18 cellular contexts compared by ENCODE assay signal in genomic region chr11:119716475-119717057, GRCh38.
"Had no signal": no experiment of that assay in that cellular context is flagged by ENCODE, and none has a peak within 500 bp of the region (broad histone marks: within the 10 kb centered on the region; RNA-seq: fewer than 3 reads in every experiment).

No MANE protein-coding gene starts in this region.

- H3K27ac ChIP-seq: lower lobe of right lung, skin epidermis, transverse colon had no signal

- H3K9me3 ChIP-seq: lower lobe of right lung, transverse colon had no signal

- H3K27me3 ChIP-seq: transverse colon had no signal

- H3K4me3 ChIP-seq: lower lobe of right lung, skin epidermis, transverse colon had no signal

- ATAC-seq: effector memory CD8-positive, alpha-beta T cell; left cardiac atrium; lower lobe of right lung; right cardiac atrium; stimulated activated naive B cell treated with anti-CD40 and anti-IgM and Interleukin-4, amounts not matched to agents 10 μg/mL and 1 μg/mL and 100 μg/mL, for 72 hours had no signal

- DNase-seq: activated CD4-positive, CD25-positive, alpha-beta regulatory T cell treated with anti-CD3 and anti-CD28 coated beads, Interleukin-2, amount 50 U/mL, for 72 hours; activated naive CD4-positive, alpha-beta T cell; activated T-cell treated with anti-CD3 and anti-CD28 coated beads for 4 hours; anterior cingulate cortex; cortex of kidney; effector memory CD8-positive, alpha-beta T cell; foreskin melanocyte; head of caudate nucleus; immature natural killer cell; left cardiac atrium; lower lobe of right lung; right cardiac atrium; stimulated activated CD4-positive, alpha-beta T cell treated with anti-CD3 and anti-CD28 coated beads, Interleukin-15, amount 100 ng/mL, for 24 hours; stimulated activated CD4-positive, alpha-beta T cell treated with anti-CD3 and anti-CD28 coated beads, Interleukin-4, amount 100 ng/mL, for 1 hour; stimulated activated naive B cell treated with anti-CD40 and anti-IgM and Interleukin-4, amounts not matched to agents 10 μg/mL and 1 μg/mL and 100 μg/mL, for 72 hours; T-helper 2 cell; transverse colon had no signal

- H3K4me1 ChIP-seq: lower lobe of right lung had no signal

- H3K36me3 ChIP-seq: lower lobe of right lung, transverse colon had no signal
